14 cellular contexts compared by ENCODE assay signal in genomic region chr6:128803911-128804310, GRCh38.
DNase-seq lines count a peak whose midpoint lies in the region; ATAC-seq and TF ChIP-seq lines count a peak whose summit lies in the region.
"Had no signal": no experiment of that assay in that cellular context is flagged by ENCODE, and none has a peak within 500 bp of the region (broad histone marks: within the 10 kb centered on the region; RNA-seq: fewer than 3 reads in every experiment).

No MANE protein-coding gene starts in this region.

- H2BK12ac ChIP-seq in mesenchymal stem cell (ENCODE audit: low read length in 2 of 2), result no peak overlapping the region

- H3K14ac ChIP-seq in mesenchymal stem cell (ENCODE audit: low read length in 2 of 2), result no peak overlapping the region

- no peaks in the 10 kb centered on the region for H3K36me3 ChIP-seq in mesenchymal stem cell (ENCODE audit: control insufficient read depth in 1 of 2, insufficient read depth in 2 of 2, low read depth in 1 of 2, low read length in 2 of 2)
- no peaks in the 10 kb centered on the region for H3K36me3 ChIP-seq in stomach
- H3K36me3 ChIP-seq: pancreas, tibial nerve had no signal

- WGBS in mesenchymal stem cell, result 48% methylated on average over 3 of the region's 3 CpGs
- WGBS in stomach, 5 donors, result 61 to 81% (median 78%) methylated on average over 3 of the region's 3 CpGs

- no peak for ATAC-seq in HG03469 (IDR thresholded peaks at IDR 0.05; ENCODE audit: unreplicated experiment)
- ATAC-seq: pancreas had no signal

- H2BK15ac ChIP-seq in mesenchymal stem cell (ENCODE audit: low read depth, poor library complexity, severe bottlenecking), result no peak overlapping the region

- no peak overlapping the region for H2AFZ ChIP-seq in mesenchymal stem cell (ENCODE audit: low read depth, low read length)

- H3K9me3 ChIP-seq in mesenchymal stem cell (ENCODE audit: control insufficient read depth, low read length) (peaks cover 6% of the 10 kb centered on the region), stomach (no peaks in the 10 kb centered on the region)
- H3K9me3 ChIP-seq: pancreas had no signal

- no peak for TF ChIP-seq POLR2A in stomach (IDR thresholded peaks at IDR 0.05)

- no peak overlapping the region for H2AK5ac ChIP-seq in mesenchymal stem cell (ENCODE audit: low read length, severe bottlenecking)

- H3K9ac ChIP-seq in mesenchymal stem cell (ENCODE audit: low read length), result no peak overlapping the region

- no peak overlapping the region for H3K4ac ChIP-seq in mesenchymal stem cell (ENCODE audit: low read depth in 1 of 2, low read length in 2 of 2)

- H3K79me1 ChIP-seq in mesenchymal stem cell (replicated peaks; ENCODE audit: low read length, poor library complexity, severe bottlenecking), result no peaks in the 10 kb centered on the region

- TF ChIP-seq EP300 in stomach (IDR thresholded peaks at IDR 0.05), result no peak

- no peak overlapping the region for H4K91ac ChIP-seq in mesenchymal stem cell (ENCODE audit: low read length)

- no peak overlapping the region for H3K18ac ChIP-seq in mesenchymal stem cell (ENCODE audit: low read depth in 1 of 2, low read length in 2 of 2)

- no peak overlapping the region for H2BK5ac ChIP-seq in mesenchymal stem cell (ENCODE audit: low read depth, low read length, poor library complexity, severe bottlenecking)

- no peak overlapping the region for H3K4me3 ChIP-seq in mesenchymal stem cell (ENCODE audit: insufficient read depth in 1 of 2, low read depth in 1 of 2, low read length in 2 of 2)
- H3K4me3 ChIP-seq in stomach, result no peak overlapping the region
- H3K4me3 ChIP-seq: pancreas, tibial nerve had no signal

- DNase-seq in AG20443 (ENCODE audit: low spot score) (peak; percentile 9), M059J (ENCODE audit: low read depth) (peak; percentile 57), dermis blood vessel endothelial cell (peak; percentile 39), mesenchymal stem cell (peak; percentile 16), stomach (no peak), DMS114 treated with DMSO at 0.1 percent for 48 hours (lab: John Stamatoyannopoulos, UW; ENCODE audit: unreplicated experiment) (no peak)
- no peak for DNase-seq in stimulated activated CD4-positive, alpha-beta T cell treated with anti-CD3 and anti-CD28 coated beads, Interleukin-1b, Interleukin-23, amount 100 ng/mL, for 48 hours
- DNase-seq: activated CD4-positive, alpha-beta T cell treated with anti-CD3 and anti-CD28 coated beads, Interleukin-2, amount 50 U/mL, for 1 hour; midbrain; NCI-H1694; NCI-H526 treated with DMSO at 0.1 percent for 48 hours; pancreas had no signal

- no peak overlapping the region for H3K4me2 ChIP-seq in mesenchymal stem cell (ENCODE audit: low read length, poor library complexity, severe bottlenecking)

- H4K8ac ChIP-seq in mesenchymal stem cell (ENCODE audit: low read length), result no peak overlapping the region

- no peak for TF ChIP-seq CTCF in stomach (IDR thresholded peaks at IDR 0.05)

- H3K27me3 ChIP-seq in mesenchymal stem cell (ENCODE audit: control insufficient read depth in 1 of 2, insufficient read depth in 1 of 2, low read length in 2 of 2) (no peaks in the 10 kb centered on the region), stomach (no peaks in the 10 kb centered on the region)
- H3K27me3 ChIP-seq: pancreas, tibial nerve had no signal

- no peak overlapping the region for H2BK120ac ChIP-seq in mesenchymal stem cell (ENCODE audit: low read depth, low read length)

- intact Hi-C loops in stomach (cut with DNase I; ENCODE audit: low total_unique reads), result loop anchor here (10.0 kb wide), 1 partner anchor 451 kb away; no protein-coding TSS in a partner anchor

- no peak overlapping the region for H3K23ac ChIP-seq in mesenchymal stem cell (ENCODE audit: low read length in 2 of 2)

- no peak overlapping the region for H3K27ac ChIP-seq in mesenchymal stem cell (ENCODE audit: low read length, poor library complexity, severe bottlenecking)
- no peak overlapping the region for H3K27ac ChIP-seq in stomach
- H3K27ac ChIP-seq: pancreas, tibial nerve had no signal

- H3K4me1 ChIP-seq in mesenchymal stem cell (ENCODE audit: control insufficient read depth, insufficient read depth, low read depth, low read length), result no peaks in the 10 kb centered on the region
- no peaks in the 10 kb centered on the region for H3K4me1 ChIP-seq in stomach
- H3K4me1 ChIP-seq: pancreas had no signal

Comparison
In these comparisons a context has a peak if more than half of its experiments do, and no peak if none do; other contexts are left out.
1. DNase-seq: peak in AG20443 (single experiment), M059J (single experiment), dermis blood vessel endothelial cell (single experiment) and mesenchymal stem cell (single experiment); none in stomach (single experiment), stimulated activated CD4-positive, alpha-beta T cell treated with anti-CD3 and anti-CD28 coated beads, Interleukin-1b, Interleukin-23, amount 100 ng/mL, for 48 hours (single experiment) and DMS114 treated with DMSO at 0.1 percent for 48 hours (single experiment).